Comparison of ENCODE assay signal across 8 cellular contexts in the genomic region with DNA sequence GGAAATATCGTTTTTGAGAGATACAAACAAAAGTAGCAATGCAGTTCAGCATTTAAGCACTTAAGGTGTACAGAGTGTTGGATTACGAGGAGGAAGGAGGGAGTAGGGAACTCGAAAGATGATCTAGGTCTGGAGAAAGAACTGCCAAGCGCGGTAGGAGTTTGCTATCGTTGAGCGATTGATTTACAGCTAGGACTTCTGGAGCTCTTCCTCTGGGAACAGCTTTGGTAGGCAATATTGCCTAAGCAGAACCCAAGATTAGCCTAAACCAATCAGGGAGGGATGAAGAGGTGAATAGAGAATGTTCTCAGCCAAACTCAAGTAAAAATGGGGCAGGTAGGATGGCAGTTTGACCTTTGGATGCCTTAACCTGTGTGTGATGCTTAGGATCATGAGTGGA. TPM values are rescaled to one million over a fixed set of nuclear protein-coding genes. Genes with fewer than 3 reads are reported as not detected.
DNase-seq lines count a peak whose midpoint lies in the region; ATAC-seq and TF ChIP-seq lines count a peak whose summit lies in the region.

No MANE protein-coding gene starts in this region.

- H3K4me3 ChIP-seq in BJ (ENCODE audit: low read depth, low read length), result peak overlapping the region; percentile 76
- peak overlapping the region; percentile 98 for H3K4me3 ChIP-seq in naive thymus-derived CD4-positive, alpha-beta T cell (ENCODE audit: low read length)

- no peak for TF ChIP-seq CTCF in BJ (IDR thresholded peaks at IDR 0.05; ENCODE audit: insufficient read depth, low read depth, low read length)
- no peak for TF ChIP-seq CTCF in chondrocyte (IDR thresholded peaks at IDR 0.05)

- H3K4me1 ChIP-seq in naive thymus-derived CD4-positive, alpha-beta T cell (ENCODE audit: control insufficient read depth in 2 of 2, insufficient read depth in 2 of 2, low read length in 2 of 2), result peaks cover 29 to 35% of the 10 kb centered on the region in 2 donors

- ATAC-seq in naive thymus-derived CD4-positive, alpha-beta T cell, result no peak
- ATAC-seq in HG02759 (IDR thresholded peaks at IDR 0.05; ENCODE audit: unreplicated experiment), result no peak
- no peak for ATAC-seq in GM18505 (IDR thresholded peaks at IDR 0.05; ENCODE audit: unreplicated experiment)

- CTCF ChIA-PET in BJ (lab: Yijun Ruan, JAX), result interaction anchor here (1.2 to 4.1 kb wide), 6 partner anchors 10 to 216 kb away, joined by 3 to 43 read pairs (median 6); partner anchors contain the start of gene CCIN
- CTCF ChIA-PET in naive thymus-derived CD4-positive, alpha-beta T cell (lab: Charles Lee), result interaction anchor here (0.7 to 1.1 kb wide), 3 partner anchors 10 to 138 kb away, joined by 3 to 5 read pairs (median 3); no protein-coding TSS in a partner anchor

- no peaks in the 10 kb centered on the region for H3K27me3 Mint-ChIP-seq in chondrocyte (ENCODE audit: low read depth)
- no peaks in the 10 kb centered on the region for H3K27me3 Mint-ChIP-seq in naive thymus-derived CD4-positive, alpha-beta T cell

- H3K27ac Mint-ChIP-seq in chondrocyte (ENCODE audit: unreplicated experiment), result peak overlapping the region; percentile 88
- H3K27ac Mint-ChIP-seq in naive thymus-derived CD4-positive, alpha-beta T cell, result peak overlapping the region; percentile 80 to 97 (median 91)

- POLR2A ChIA-PET in BJ (lab: Charles Lee), result interaction anchor here (0.6 kb wide), 1 partner anchor 164 kb away, joined by 3 read pairs; no protein-coding TSS in a partner anchor
- POLR2A ChIA-PET in naive thymus-derived CD4-positive, alpha-beta T cell (lab: Charles Lee), result interaction anchor here (0.5 to 5.7 kb wide), 6 partner anchors 7 to 87 kb away, joined by 3 to 30 read pairs (median 4); partner anchors contain the start of gene GNE

- no peak for DNase-seq in BJ (ENCODE audit: low read depth)
- peak; percentile 21 to 24 for DNase-seq in Kasumi-1 (lab: John Stamatoyannopoulos, UW)
- no peak for DNase-seq in chondrocyte (ENCODE audit: low spot score)
- DNase-seq in naive thymus-derived CD4-positive, alpha-beta T cell, result no peak
- DNase-seq in foreskin melanocyte, result no peak
- DNase-seq in activated effector memory CD4-positive, alpha-beta T cell treated with anti-CD3 and anti-CD28 coated beads, Interleukin-2, amount 50 U/mL, for 16 hours, result no peak

- H3K9me3 Mint-ChIP-seq in chondrocyte (ENCODE audit: low read depth), result no peaks in the 10 kb centered on the region
- H3K9me3 Mint-ChIP-seq in naive thymus-derived CD4-positive, alpha-beta T cell, result no peaks in the 10 kb centered on the region

- TF ChIP-seq POLR2A in GM18505 (IDR thresholded peaks at IDR 0.05; ENCODE audit: borderline replicate concordance, extremely low read depth, insufficient read depth, insufficient read length), result no peak

- no peaks in the 10 kb centered on the region for H3K27me3 ChIP-seq in BJ (ENCODE audit: control insufficient read depth, insufficient read depth, low read length)
- no peaks in the 10 kb centered on the region for H3K27me3 ChIP-seq in naive thymus-derived CD4-positive, alpha-beta T cell (ENCODE audit: control insufficient read depth in 2 of 2, insufficient read depth in 2 of 2, low read length in 2 of 2)

- H3K27ac ChIP-seq in naive thymus-derived CD4-positive, alpha-beta T cell (ENCODE audit: low read depth, low read length), result peak overlapping the region; percentile 91

- peak overlapping the region; percentile 94 for H3K4me3 Mint-ChIP-seq in chondrocyte (ENCODE audit: unreplicated experiment)
- peak overlapping the region; percentile 86 to 98 (median 95) for H3K4me3 Mint-ChIP-seq in naive thymus-derived CD4-positive, alpha-beta T cell

- intact Hi-C loops in naive thymus-derived CD4-positive, alpha-beta T cell (cut with micrococcal nuclease), result loop anchor here (2.0 to 10.0 kb wide), 9 partner anchors 46 to 1814 kb away; partner anchors contain the start of genes ATOSB (in 1 of the 2), FAM221B (in 1 of the 2), MELK (in 1 of the 2) and MYORG (in 1 of the 2)

- H3K36me3 Mint-ChIP-seq in chondrocyte (ENCODE audit: low read depth), result peaks cover 2% of the 10 kb centered on the region
- H3K36me3 Mint-ChIP-seq in naive thymus-derived CD4-positive, alpha-beta T cell, result peaks cover 0 to 18% (median 12%) of the 10 kb centered on the region in 5 donors

- H3K9me3 ChIP-seq in naive thymus-derived CD4-positive, alpha-beta T cell (ENCODE audit: control insufficient read depth in 2 of 3, low read length in 3 of 3), result no peaks in the 10 kb centered on the region

- H3K4me1 Mint-ChIP-seq in chondrocyte (ENCODE audit: low read depth), result peaks cover 62% of the 10 kb centered on the region
- peaks cover 43 to 62% (median 52%) of the 10 kb centered on the region in 7 donors for H3K4me1 Mint-ChIP-seq in naive thymus-derived CD4-positive, alpha-beta T cell

- no peaks in the 10 kb centered on the region for H3K36me3 ChIP-seq in BJ (ENCODE audit: control insufficient read depth, insufficient read depth, low read length)
- H3K36me3 ChIP-seq in naive thymus-derived CD4-positive, alpha-beta T cell (ENCODE audit: control insufficient read depth in 2 of 3, insufficient read depth in 3 of 3, low read length in 3 of 3), result peaks cover 0 to 12% (median 0%) of the 10 kb centered on the region in 3 experiments

RNA-seq across cellular contexts. Expression of gene CLTA, which starts 1.0 kb away (rescaled TPM):
- 197 and 212 TPM in 2 replicates for polyA plus RNA-seq in BJ (2011; rRNA removed)
- polyA minus RNA-seq in BJ (2011; rRNA and poly(A)+ RNA removed), result 61.6 and 63.2 TPM in 2 replicates
- 200 to 243 TPM (median 240 TPM) in 3 replicates for total RNA-seq in chondrocyte
- 100 to 1,000 TPM in 1 of 5 experiments, 10 to 100 TPM in 4; 32.2 to 140 (median 69.5) TPM for total RNA-seq in naive thymus-derived CD4-positive, alpha-beta T cell
- polyA plus RNA-seq in naive thymus-derived CD4-positive, alpha-beta T cell, result 100 to 1,000 TPM in 1 of 2 donors, 10 to 100 TPM in 1; 72.0 to 114 TPM

RNA-seq across cellular contexts. Expression of gene CCIN, which starts 22.5 kb away (rescaled TPM):
- 0.51 and 1.7 TPM in 2 replicates for polyA plus RNA-seq in BJ (2011; rRNA removed)
- polyA minus RNA-seq in BJ (2011; rRNA and poly(A)+ RNA removed), result 0.38 and 0.77 TPM in 2 replicates
- 2.4 to 2.7 TPM (median 2.4 TPM) in 3 replicates for total RNA-seq in chondrocyte
- total RNA-seq in naive thymus-derived CD4-positive, alpha-beta T cell, result 1 to 10 TPM in 1 of 5 experiments, under 1 TPM in 2, not detected in 2; 0.15 to 3.6 (median 0.56) TPM
- under 1 TPM in 1 of 2 donors, not detected in 1; 0.41 TPM for polyA plus RNA-seq in naive thymus-derived CD4-positive, alpha-beta T cell

RNA-seq across cellular contexts. Expression of gene GLIPR2, which starts 55.2 kb away (rescaled TPM):
- polyA plus RNA-seq in BJ (2011; rRNA removed), result 23.7 and 26.3 TPM in 2 replicates
- polyA minus RNA-seq in BJ (2011; rRNA and poly(A)+ RNA removed), result 13.6 and 20.3 TPM in 2 replicates
- 101 to 110 TPM (median 102 TPM) in 3 replicates for total RNA-seq in chondrocyte
- total RNA-seq in naive thymus-derived CD4-positive, alpha-beta T cell, result 10 to 100 TPM in 3 of 5 experiments, 1 to 10 TPM in 2; 7.7 to 74.7 (median 18.6) TPM
- polyA plus RNA-seq in naive thymus-derived CD4-positive, alpha-beta T cell, result 10 to 100 TPM; 38.8 to 68.6 TPM

Comparison
In these comparisons a context has a peak if more than half of its experiments do, and no peak if none do; other contexts are left out.
1. DNase-seq: peak in Kasumi-1 (2 of 2); none in BJ (single experiment), chondrocyte (single experiment), naive thymus-derived CD4-positive, alpha-beta T cell (0 of 9), foreskin melanocyte (single experiment) and activated effector memory CD4-positive, alpha-beta T cell treated with anti-CD3 and anti-CD28 coated beads, Interleukin-2, amount 50 U/mL, for 16 hours (single experiment).